In the genomic region with DNA sequence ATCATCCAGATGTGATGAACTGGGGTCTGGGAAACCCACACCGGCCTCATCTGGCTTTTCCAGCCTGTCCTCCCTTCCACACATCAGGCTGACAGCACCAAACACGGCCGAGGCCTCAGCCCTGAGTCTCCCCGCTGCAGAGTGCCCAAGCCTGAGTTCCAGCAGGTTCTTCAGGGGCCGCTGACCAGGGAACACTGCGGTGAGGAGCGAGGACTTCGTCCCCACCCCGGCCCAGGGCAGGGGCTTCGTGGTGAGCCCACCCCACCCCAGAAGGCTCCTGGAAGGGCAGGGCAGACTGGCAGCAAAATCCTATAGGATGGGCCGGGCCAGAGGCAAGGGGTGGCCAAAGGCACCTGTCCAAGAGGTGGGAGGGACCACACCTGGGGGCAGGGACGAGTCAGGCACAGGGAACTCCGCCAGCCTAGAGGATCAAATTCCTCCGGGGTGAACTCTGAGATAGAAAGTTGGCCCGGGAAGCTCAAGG, we compare ENCODE assay signal across 13 cellular contexts. TPM values are rescaled to one million over a fixed set of nuclear protein-coding genes. Genes with fewer than 3 reads are reported as not detected.
DNase-seq lines count a peak whose midpoint lies in the region; ATAC-seq and TF ChIP-seq lines count a peak whose summit lies in the region.
"Had no signal": no experiment of that assay in that cellular context is flagged by ENCODE, and none has a peak within 500 bp of the region (broad histone marks: within the 10 kb centered on the region; RNA-seq: fewer than 3 reads in every experiment).

A gene (plus strand): TSS at position 454 of the 484 bp plus-strand sequence. CDS start 179 bp downstream, outside the sequence.

- no peak for TF ChIP-seq CTCF in upper lobe of right lung (IDR thresholded peaks at IDR 0.05)
- TF ChIP-seq CTCF in right atrium auricular region (IDR thresholded peaks at IDR 0.05), result no peak

- H3K4me3 ChIP-seq in upper lobe of right lung (no peak within 1 kb of the TSS), right atrium auricular region (no peak within 1 kb of the TSS)
- H3K4me3 ChIP-seq: esophagus muscularis mucosa had no signal

- ATAC-seq in activated naive CD8-positive, alpha-beta T cell treated with anti-CD3 and anti-CD28 coated beads, Interleukin-2, amount 50 U/mL, for 24 hours, result no peak
- ATAC-seq in memory B cell (ENCODE audit: low read depth) (no peak), upper lobe of right lung (no peak)

- no peak within 1 kb of the TSS for H3K27ac ChIP-seq in upper lobe of right lung
- H3K27ac ChIP-seq in right atrium auricular region, result no peak within 1 kb of the TSS
- H3K27ac ChIP-seq: esophagus muscularis mucosa had no signal

- no peak for DNase-seq in activated naive CD8-positive, alpha-beta T cell treated with anti-CD3 and anti-CD28 coated beads, Interleukin-2, amount 50 U/mL, for 24 hours
- DNase-seq in memory B cell (ENCODE audit: low spot score in 2 of 2), result no peak
- peak; percentile 61 for DNase-seq in upper lobe of right lung
- DNase-seq in LoVo (ENCODE audit: low spot score), result no peak
- DNase-seq in right atrium auricular region (ENCODE audit: low spot score), result no peak
- DNase-seq in NCI-H1930 (lab: John Stamatoyannopoulos, UW), result no peak
- DNase-seq: activated T-cell treated with anti-CD3 and anti-CD28 coated beads for 4 hours, caudate nucleus, NCI-H446 treated with DMSO at 0.1 percent for 48 hours had no signal

- H3K36me3 Mint-ChIP-seq in activated naive CD8-positive, alpha-beta T cell, result no peaks in the 10 kb centered on the region
- no peaks in the 10 kb centered on the region for H3K36me3 Mint-ChIP-seq in activated naive CD8-positive, alpha-beta T cell treated with anti-CD3 and anti-CD28 coated beads, Interleukin-2, amount 50 U/mL, for 24 hours (ENCODE audit: low read depth)
- no peaks in the 10 kb centered on the region for H3K36me3 Mint-ChIP-seq in dendritic cell treated with granulocyte-macrophage colony-stimulating factor and Interleukin-4, amounts not matched to agents 40 ng/mL and 50 ng/mL, for 4 days (ENCODE audit: low read depth)
- no peaks in the 10 kb centered on the region for H3K36me3 Mint-ChIP-seq in memory B cell

- no peaks in the 10 kb centered on the region for H3K9me3 ChIP-seq in upper lobe of right lung
- no peaks in the 10 kb centered on the region for H3K9me3 ChIP-seq in right atrium auricular region
- H3K9me3 ChIP-seq: esophagus muscularis mucosa had no signal

- peaks cover 20% of the 10 kb centered on the region for H3K4me1 Mint-ChIP-seq in activated naive CD8-positive, alpha-beta T cell (ENCODE audit: low read depth)
- H3K4me1 Mint-ChIP-seq in activated naive CD8-positive, alpha-beta T cell treated with anti-CD3 and anti-CD28 coated beads, Interleukin-2, amount 50 U/mL, for 24 hours, result peaks cover 19% of the 10 kb centered on the region
- H3K4me1 Mint-ChIP-seq in dendritic cell treated with granulocyte-macrophage colony-stimulating factor and Interleukin-4, amounts not matched to agents 40 ng/mL and 50 ng/mL, for 4 days (ENCODE audit: low read depth), result peaks cover 44% of the 10 kb centered on the region
- H3K4me1 Mint-ChIP-seq in memory B cell, result peaks cover 9% of the 10 kb centered on the region

- H3K27me3 Mint-ChIP-seq in activated naive CD8-positive, alpha-beta T cell, result no peaks in the 10 kb centered on the region
- no peaks in the 10 kb centered on the region for H3K27me3 Mint-ChIP-seq in activated naive CD8-positive, alpha-beta T cell treated with anti-CD3 and anti-CD28 coated beads, Interleukin-2, amount 50 U/mL, for 24 hours
- H3K27me3 Mint-ChIP-seq in dendritic cell treated with granulocyte-macrophage colony-stimulating factor and Interleukin-4, amounts not matched to agents 40 ng/mL and 50 ng/mL, for 4 days, result peaks cover 9% of the 10 kb centered on the region
- no peaks in the 10 kb centered on the region for H3K27me3 Mint-ChIP-seq in memory B cell

- H3K4me1 ChIP-seq in upper lobe of right lung (peaks cover 5% of the 10 kb centered on the region), right atrium auricular region (peaks cover 0 to 8% of the 10 kb centered on the region in 2 donors)

- peak within 1 kb of the TSS; percentile 53 for H3K4me3 Mint-ChIP-seq in activated naive CD8-positive, alpha-beta T cell
- no peak within 1 kb of the TSS for H3K4me3 Mint-ChIP-seq in activated naive CD8-positive, alpha-beta T cell treated with anti-CD3 and anti-CD28 coated beads, Interleukin-2, amount 50 U/mL, for 24 hours
- H3K4me3 Mint-ChIP-seq in dendritic cell treated with granulocyte-macrophage colony-stimulating factor and Interleukin-4, amounts not matched to agents 40 ng/mL and 50 ng/mL, for 4 days, result no peak within 1 kb of the TSS
- H3K4me3 Mint-ChIP-seq in memory B cell, result peak within 1 kb of the TSS; percentile 61

- H3K27ac Mint-ChIP-seq in activated naive CD8-positive, alpha-beta T cell, result peak within 1 kb of the TSS; percentile 70
- H3K27ac Mint-ChIP-seq in activated naive CD8-positive, alpha-beta T cell treated with anti-CD3 and anti-CD28 coated beads, Interleukin-2, amount 50 U/mL, for 24 hours, result no peak within 1 kb of the TSS
- peak within 1 kb of the TSS; percentile 19 for H3K27ac Mint-ChIP-seq in dendritic cell treated with granulocyte-macrophage colony-stimulating factor and Interleukin-4, amounts not matched to agents 40 ng/mL and 50 ng/mL, for 4 days
- H3K27ac Mint-ChIP-seq in memory B cell, result no peak within 1 kb of the TSS

- intact Hi-C loops in dendritic cell treated with granulocyte-macrophage colony-stimulating factor and Interleukin-4, amounts not matched to agents 40 ng/mL and 50 ng/mL, for 4 days (cut with micrococcal nuclease), result no loop called here
- intact Hi-C loops in upper lobe of right lung (cut with DNase I), result no loop called here

- H3K9me3 Mint-ChIP-seq in activated naive CD8-positive, alpha-beta T cell (ENCODE audit: low read depth), result no peaks in the 10 kb centered on the region
- no peaks in the 10 kb centered on the region for H3K9me3 Mint-ChIP-seq in activated naive CD8-positive, alpha-beta T cell treated with anti-CD3 and anti-CD28 coated beads, Interleukin-2, amount 50 U/mL, for 24 hours
- H3K9me3 Mint-ChIP-seq in dendritic cell treated with granulocyte-macrophage colony-stimulating factor and Interleukin-4, amounts not matched to agents 40 ng/mL and 50 ng/mL, for 4 days, result no peaks in the 10 kb centered on the region
- H3K9me3 Mint-ChIP-seq in memory B cell, result no peaks in the 10 kb centered on the region
- H3K9me3 Mint-ChIP-seq: nephron had no signal

- peaks cover 6% of the 10 kb centered on the region for H3K27me3 ChIP-seq in upper lobe of right lung
- H3K27me3 ChIP-seq in right atrium auricular region, result peaks cover 0 to 6% of the 10 kb centered on the region in 2 donors

- no peaks in the 10 kb centered on the region for H3K36me3 ChIP-seq in upper lobe of right lung
- no peaks in the 10 kb centered on the region for H3K36me3 ChIP-seq in right atrium auricular region
- H3K36me3 ChIP-seq: esophagus muscularis mucosa had no signal

RNA-seq across cellular contexts. Expression of the gene that starts here (rescaled TPM):
- total RNA-seq in upper lobe of right lung (not detected), right atrium auricular region (under 1 TPM in 1 of 2 donors, not detected in 1; 0.35 TPM)
- total RNA-seq: esophagus muscularis mucosa had no signal

Comparison
In these comparisons a context has a peak if more than half of its experiments do, and no peak if none do; other contexts are left out.
1. H3K27ac Mint-ChIP-seq: peak in activated naive CD8-positive, alpha-beta T cell (single experiment) and dendritic cell treated with granulocyte-macrophage colony-stimulating factor and Interleukin-4, amounts not matched to agents 40 ng/mL and 50 ng/mL, for 4 days (single experiment); none in activated naive CD8-positive, alpha-beta T cell treated with anti-CD3 and anti-CD28 coated beads, Interleukin-2, amount 50 U/mL, for 24 hours (single experiment) and memory B cell (single experiment).
2. H3K4me3 Mint-ChIP-seq: peak in activated naive CD8-positive, alpha-beta T cell (single experiment) and memory B cell (single experiment); none in activated naive CD8-positive, alpha-beta T cell treated with anti-CD3 and anti-CD28 coated beads, Interleukin-2, amount 50 U/mL, for 24 hours (single experiment) and dendritic cell treated with granulocyte-macrophage colony-stimulating factor and Interleukin-4, amounts not matched to agents 40 ng/mL and 50 ng/mL, for 4 days (single experiment).
3. Peak in DNase-seq in upper lobe of right lung; RNA of the gene not detected or under 1 TPM.